In the genomic region with DNA sequence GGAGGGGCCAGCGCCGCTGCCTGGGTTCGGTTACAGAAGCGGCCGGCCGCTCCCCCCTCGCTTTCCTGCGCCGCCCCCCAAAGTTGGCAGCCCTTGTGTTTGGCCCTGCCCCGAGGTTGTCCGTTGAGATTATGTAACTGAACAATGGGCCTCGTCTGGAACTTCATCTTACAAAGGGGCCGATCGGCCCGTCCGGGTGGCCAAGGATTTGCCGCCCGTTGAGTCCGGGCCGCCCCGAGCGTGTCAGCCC, we compare ENCODE assay signal across 8 cellular contexts. TPM values are rescaled to one million over a fixed set of nuclear protein-coding genes. Genes with fewer than 3 reads are reported as not detected.
DNase-seq lines count a peak whose midpoint lies in the region; ATAC-seq lines count a peak whose summit lies in the region.

No MANE protein-coding gene starts in this region.

- H3K36me3 Mint-ChIP-seq in activated naive CD8-positive, alpha-beta T cell = peaks cover 17% of the 10 kb centered on the region
- H3K36me3 Mint-ChIP-seq in stimulated activated effector memory CD8-positive, alpha-beta T cell treated with anti-CD3 and anti-CD28 coated beads, Interleukin-12 subunit alpha, Interleukin-12 subunit beta, amount 100 ng/mL, for 72 hours = peaks cover 69% of the 10 kb centered on the region

- peak overlapping the region; percentile 92 for H3K4me3 Mint-ChIP-seq in activated naive CD8-positive, alpha-beta T cell
- peak overlapping the region; percentile 89 for H3K4me3 Mint-ChIP-seq in stimulated activated effector memory CD8-positive, alpha-beta T cell treated with anti-CD3 and anti-CD28 coated beads, Interleukin-12 subunit alpha, Interleukin-12 subunit beta, amount 100 ng/mL, for 72 hours

- peaks cover 9% of the 10 kb centered on the region for H3K27me3 Mint-ChIP-seq in activated naive CD8-positive, alpha-beta T cell

- H3K27ac Mint-ChIP-seq in activated naive CD8-positive, alpha-beta T cell = peak overlapping the region; percentile 54
- peak overlapping the region; percentile 85 for H3K27ac Mint-ChIP-seq in stimulated activated effector memory CD8-positive, alpha-beta T cell treated with anti-CD3 and anti-CD28 coated beads, Interleukin-12 subunit alpha, Interleukin-12 subunit beta, amount 100 ng/mL, for 72 hours

- peak overlapping the region; percentile 95 for H3K4me3 ChIP-seq in iPS-11a (ENCODE audit: low read depth, low read length)

- H3K4me1 Mint-ChIP-seq in activated naive CD8-positive, alpha-beta T cell (ENCODE audit: low read depth) = peaks cover 21% of the 10 kb centered on the region
- H3K4me1 Mint-ChIP-seq in stimulated activated effector memory CD8-positive, alpha-beta T cell treated with anti-CD3 and anti-CD28 coated beads, Interleukin-12 subunit alpha, Interleukin-12 subunit beta, amount 100 ng/mL, for 72 hours = peaks cover 29% of the 10 kb centered on the region

- DNase-seq in Right ventricle myocardium superior (peak; percentile 57), cardiac septum (ENCODE audit: low spot score) (no peak), NCI-H2196 treated with DMSO at 0.1 percent for 48 hours (lab: John Stamatoyannopoulos, UW; ENCODE audit: unreplicated experiment) (no peak), GF-D8 (lab: John Stamatoyannopoulos, UW) (no peak)
- DNase-seq in stimulated activated effector memory CD8-positive, alpha-beta T cell treated with anti-CD3 and anti-CD28 coated beads, Interleukin-12 subunit alpha, Interleukin-12 subunit beta, amount 100 ng/mL, for 72 hours (ENCODE audit: low spot score in 2 of 2) = peak in 1 of 2 donors; percentile 64

- intact Hi-C loops in Right ventricle myocardium superior (cut with DNase I) = loop anchor here (5.0 kb wide), 1 partner anchor 38 kb away; no protein-coding TSS in a partner anchor
- intact Hi-C loops in cardiac septum (cut with DNase I) = loop anchor here (2.0 to 10.0 kb wide), 3 partner anchors 38 to 720 kb away; a partner anchor contains a TSS

- ATAC-seq in Right ventricle myocardium superior (ENCODE audit: poor library complexity) (no peak), GM21390 (IDR thresholded peaks at IDR 0.05; ENCODE audit: unreplicated experiment) (no peak)
- ATAC-seq in stimulated activated effector memory CD8-positive, alpha-beta T cell treated with anti-CD3 and anti-CD28 coated beads, Interleukin-12 subunit alpha, Interleukin-12 subunit beta, amount 100 ng/mL, for 72 hours = no peak

- H3K9me3 Mint-ChIP-seq in activated naive CD8-positive, alpha-beta T cell (ENCODE audit: low read depth) = no peaks in the 10 kb centered on the region
- H3K9me3 Mint-ChIP-seq in stimulated activated effector memory CD8-positive, alpha-beta T cell treated with anti-CD3 and anti-CD28 coated beads, Interleukin-12 subunit alpha, Interleukin-12 subunit beta, amount 100 ng/mL, for 72 hours = no peaks in the 10 kb centered on the region

RNA-seq across cellular contexts. Expression of a gene that starts 1.0 kb away (rescaled TPM):
- total RNA-seq in Right ventricle myocardium superior = 32.7 TPM
- 95.1 TPM for total RNA-seq in cardiac septum
